In the genomic region with DNA sequence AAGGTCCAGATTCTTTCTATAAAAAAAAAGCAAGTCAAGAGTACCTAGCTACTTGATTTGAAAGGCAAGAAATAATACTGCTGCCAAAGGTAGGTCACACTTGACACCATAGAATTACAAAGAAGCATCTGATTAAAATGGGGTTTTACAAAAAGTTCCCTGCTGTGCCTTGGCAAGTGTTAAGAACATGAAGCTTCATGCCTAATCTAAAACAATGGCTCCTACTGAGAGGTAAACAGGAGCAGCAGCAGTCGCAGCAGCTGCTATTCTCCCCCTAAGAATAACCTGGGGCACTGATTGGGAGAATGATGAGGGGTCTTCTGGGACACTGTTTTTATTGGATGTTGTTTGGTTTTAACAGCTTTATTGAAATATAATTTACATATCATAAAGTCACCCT, we compare ENCODE assay signal across 1 cellular context.
TF ChIP-seq lines count a peak whose summit lies in the region.

No MANE protein-coding gene starts in this region.

TF ChIP-seq in IMR-90, 13 proteins besides CTCF, POLR2A, EP300 and RAD21 (continued from another document):
- no peak for TF ChIP-seq ELK1 (IDR thresholded peaks at IDR 0.05; ENCODE audit: borderline replicate concordance, low read depth, low read length)
- no peak for TF ChIP-seq SMC3 (IDR thresholded peaks at IDR 0.05; ENCODE audit: low read depth, low read length)
- TF ChIP-seq FOS (IDR thresholded peaks at IDR 0.05; ENCODE audit: low read depth, low read length), result no peak
TF ChIP-seq in IMR-90: peak in this region for 0.
